ENCODE assay signal across 32 cellular contexts in the genomic region with DNA sequence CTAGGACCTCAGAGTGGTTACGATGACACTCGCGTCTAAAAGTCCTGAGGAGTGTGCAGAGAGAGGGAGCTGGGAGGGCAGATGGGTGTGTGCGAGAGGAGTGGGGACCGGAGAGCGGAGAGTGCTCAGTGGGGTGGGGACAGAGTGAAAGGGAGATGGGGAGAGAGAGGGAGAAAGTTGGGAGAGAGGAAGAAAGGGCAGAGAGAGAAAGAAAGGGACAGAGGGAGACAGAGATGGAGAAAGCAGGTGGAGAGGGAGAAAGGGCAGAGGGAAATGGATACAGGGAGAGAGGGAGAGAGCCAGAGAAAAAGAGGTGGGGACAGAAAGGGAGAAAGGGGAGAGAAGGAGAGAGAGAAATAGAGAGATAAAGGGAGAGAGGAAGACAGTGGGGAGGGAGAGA.
"Had no signal": no experiment of that assay in that cellular context is flagged by ENCODE, and none has a peak within 500 bp of the region (broad histone marks: within the 10 kb centered on the region; RNA-seq: fewer than 3 reads in every experiment).

No MANE protein-coding gene starts in this region.

- ATAC-seq: activated naive CD4-positive, alpha-beta T cell treated with anti-CD3 and anti-CD28 coated beads, Interleukin-2, amount 50 U/mL, for 72 hours; activated T-cell treated with anti-CD3 and anti-CD28 coated beads, Interleukin-2, amount 50 U/mL, for 4 hours; body of pancreas; PC-3; SK-N-SH treated with all-trans-retinoic acid at 6 μM for 48 hours; T-cell had no signal

- H3K36me3 Mint-ChIP-seq: activated CD4-positive, alpha-beta memory T cell treated with anti-CD3 and anti-CD28 coated beads for 36 hours; activated naive CD4-positive, alpha-beta T cell treated with anti-CD3 and anti-CD28 coated beads, Interleukin-2, amount 50 U/mL, for 72 hours; T-cell had no signal

- H3K27me3 ChIP-seq: adrenal gland, Peyer's patch, SJSA1 had no signal

- H3K4me3 ChIP-seq: adrenal gland, body of pancreas, breast epithelium, Peyer's patch, SJSA1 had no signal

- H3K36me3 ChIP-seq: adrenal gland, breast epithelium, Peyer's patch, SJSA1 had no signal

- H3K4me1 Mint-ChIP-seq: activated B cell treated with CpG ODN at 0.5 μM for 24 hours, T-cell had no signal

- H3K9me3 ChIP-seq: adrenal gland, body of pancreas, breast epithelium, Peyer's patch, SJSA1 had no signal

- DNase-seq: activated B cell treated with CpG ODN at 0.5 μM for 24 hours; activated CD4-positive, alpha-beta memory T cell treated with anti-CD3 and anti-CD28 coated beads for 36 hours; activated CD4-positive, alpha-beta T cell treated with anti-CD3 and anti-CD28 coated beads for 4 hours; activated CD4-positive, alpha-beta T cell treated with anti-CD3 and anti-CD28 coated beads, Interleukin-2, amount 50 U/mL, for 1 hour; activated CD4-positive, CD25-positive, alpha-beta regulatory T cell treated with anti-CD3 and anti-CD28 coated beads, Interleukin-2, amount 50 U/mL, for 72 hours; activated CD8-positive, alpha-beta memory T cell treated with anti-CD3 and anti-CD28 coated beads, Interleukin-2, amount 50 U/mL, for 4 hours; activated gamma-delta T cell treated with Interleukin-2 at 50 U/mL for 16 hours; activated naive CD4-positive, alpha-beta T cell treated with anti-CD3 and anti-CD28 coated beads for 36 hours; activated T-cell treated with anti-CD3 and anti-CD28 coated beads for 4 hours; activated T-cell treated with anti-CD3 and anti-CD28 coated beads, Interleukin-2, amount 50 U/mL, for 4 hours; adrenal gland; body of pancreas; Karpas-422; KBM-7; NCI-H1105; NCI-H1417 treated with DMSO at 0.1 percent for 48 hours; NCI-H187 treated with DMSO at 0.1 percent for 48 hours; NCI-H524 treated with DMSO at 0.1 percent for 48 hours; NK-92 treated with Interleukin-12 subunit alpha and Interleukin-12 subunit beta, amount 100 ng/mL, for 24 hours; PC-3; Peyer's patch; SHP77 treated with DMSO at 0.1 percent for 48 hours; T-cell; T-helper 2 cell; T-helper 9 cell had no signal

- FAIRE-seq: astrocyte had no signal

- H3K27ac ChIP-seq: adrenal gland, body of pancreas, breast epithelium, Peyer's patch, SJSA1, VCaP had no signal

- H3K4me3 Mint-ChIP-seq: activated B cell treated with CpG ODN at 0.5 μM for 24 hours; activated CD4-positive, alpha-beta memory T cell treated with anti-CD3 and anti-CD28 coated beads for 36 hours; activated naive CD4-positive, alpha-beta T cell treated with anti-CD3 and anti-CD28 coated beads for 36 hours; activated T-cell treated with anti-CD3 and anti-CD28 coated beads, Interleukin-2, amount 50 U/mL, for 4 hours; activated T-helper 1 cell treated with anti-CD3 and anti-CD28 coated beads, Interleukin-12 subunit alpha, Interleukin-12 subunit beta, Interleukin-2, Interleukin-4 antibody, amounts not matched to agents 30 ng/mL and 10 ng/mL and 1 ng/mL, durations not matched to agents 14 hours and 24 hours and 36 hours; T-cell had no signal

- H3K4me1 ChIP-seq: adrenal gland, body of pancreas, breast epithelium, Peyer's patch, SJSA1 had no signal

- H3K27ac Mint-ChIP-seq: activated B cell treated with CpG ODN at 0.5 μM for 24 hours; activated CD4-positive, alpha-beta memory T cell treated with anti-CD3 and anti-CD28 coated beads for 36 hours; activated naive CD4-positive, alpha-beta T cell treated with anti-CD3 and anti-CD28 coated beads for 36 hours; activated naive CD4-positive, alpha-beta T cell treated with anti-CD3 and anti-CD28 coated beads, Interleukin-2, amount 50 U/mL, for 72 hours; activated T-helper 1 cell treated with anti-CD3 and anti-CD28 coated beads, Interleukin-12 subunit alpha, Interleukin-12 subunit beta, Interleukin-2, Interleukin-4 antibody, amounts not matched to agents 30 ng/mL and 10 ng/mL and 1 ng/mL, durations not matched to agents 14 hours and 24 hours and 36 hours had no signal
